27 cellular contexts compared by ENCODE assay signal in genomic region chr3:79960594-79960993, GRCh38.
DNase-seq lines count a peak whose midpoint lies in the region; ATAC-seq, FAIRE-seq and TF ChIP-seq lines count a peak whose summit lies in the region.
"Had no signal": no experiment of that assay in that cellular context is flagged by ENCODE, and none has a peak within 500 bp of the region (broad histone marks: within the 10 kb centered on the region; RNA-seq: fewer than 3 reads in every experiment).

No MANE protein-coding gene starts in this region.

- DNase-seq in Caki2 (ENCODE audit: low read depth) (peak; percentile 7), NCI-H226 (peak; percentile 7), astrocyte (ENCODE audit: low read depth) (peak; percentile 10), endothelial cell of umbilical vein (ENCODE audit: low read depth, low spot score) (no peak), right atrium auricular region (ENCODE audit: low spot score) (no peak), MM.1S (no peak)
- no peak for DNase-seq in stimulated activated CD4-positive, alpha-beta T cell treated with anti-CD3 and anti-CD28 coated beads, Interleukin-1b, Interleukin-23, amount 100 ng/mL, for 48 hours
- DNase-seq: Caco-2; CD8-positive, alpha-beta T cell; DMS79 treated with DMSO at 0.1 percent for 48 hours; GF-D8; KG1; MG63; NCI-H2029 treated with DMSO at 0.1 percent for 48 hours; NCI-H2227 treated with DMSO at 0.1 percent for 48 hours; NCI-H510A; NCI-H69; Peyer's patch; SIG-M5; SW 1271 had no signal

- H4K20me1 ChIP-seq in astrocyte (ENCODE audit: insufficient read depth, low read length) (no peaks in the 10 kb centered on the region), endothelial cell of umbilical vein (replicated peaks; ENCODE audit: control insufficient read depth, extremely low read depth, insufficient read depth, low read length) (no peaks in the 10 kb centered on the region), MM.1S (ENCODE audit: insufficient read depth, low read length) (no peaks in the 10 kb centered on the region)

- no peaks in the 10 kb centered on the region for H3F3A ChIP-seq in MM.1S (ENCODE audit: insufficient read depth, low read length)

- FAIRE-seq in astrocyte (lab: Jason Lieb, UNC) = no peak
- no peak for FAIRE-seq in endothelial cell of umbilical vein (lab: Jason Lieb, UNC)
- FAIRE-seq: GM12892, H54, HTR-8/SVneo had no signal

- H3K4me1 ChIP-seq in astrocyte (ENCODE audit: insufficient read depth, low read length) (no peaks in the 10 kb centered on the region), endothelial cell of umbilical vein (ENCODE audit: control insufficient read depth, extremely low read depth, insufficient read depth, low read length) (no peaks in the 10 kb centered on the region), right atrium auricular region (no peaks in the 10 kb centered on the region), MM.1S (ENCODE audit: low read length) (no peaks in the 10 kb centered on the region)
- H3K4me1 ChIP-seq: Caco-2, Peyer's patch had no signal

- H3K9ac ChIP-seq in astrocyte (ENCODE audit: low read length) = no peak overlapping the region
- H3K9ac ChIP-seq in endothelial cell of umbilical vein (replicated peaks; ENCODE audit: extremely low read depth, insufficient read depth, low read length) = no peak overlapping the region
- no peak overlapping the region for H3K9ac ChIP-seq in MM.1S (ENCODE audit: low read length)

- no peak for ATAC-seq in HG02571 (IDR thresholded peaks at IDR 0.05; ENCODE audit: unreplicated experiment)
- ATAC-seq: CD8-positive, alpha-beta T cell had no signal

- TF ChIP-seq CTCF in astrocyte (IDR thresholded peaks at IDR 0.05; ENCODE audit: insufficient read depth, low read depth, low read length) (no peak), endothelial cell of umbilical vein (IDR thresholded peaks at IDR 0.05; ENCODE audit: extremely low read depth in 1 of 2, insufficient read depth in 1 of 2, low read depth in 1 of 2, low read length in 2 of 2) (no peak), right atrium auricular region (IDR thresholded peaks at IDR 0.05) (no peak), MM.1S (IDR thresholded peaks at IDR 0.05; ENCODE audit: low read length) (no peak)

- H3K9me1 ChIP-seq in endothelial cell of umbilical vein (replicated peaks; ENCODE audit: control insufficient read depth, extremely low read depth, insufficient read depth, low read length) = no peaks in the 10 kb centered on the region

- H3K27ac Mint-ChIP-seq in astrocyte (ENCODE audit: unreplicated experiment) = no peak overlapping the region
- H3K27ac Mint-ChIP-seq: B cell; CD8-positive, alpha-beta T cell had no signal

- TF ChIP-seq POLR2A in endothelial cell of umbilical vein (IDR thresholded peaks at IDR 0.05; ENCODE audit: low read depth, low read length) = no peak

- H3K4me2 ChIP-seq in astrocyte (ENCODE audit: low read length) (no peak overlapping the region), endothelial cell of umbilical vein (ENCODE audit: insufficient read depth, low read length) (no peak overlapping the region), MM.1S (ENCODE audit: low read depth, low read length) (no peak overlapping the region)

- no peaks in the 10 kb centered on the region for H3K9me3 ChIP-seq in astrocyte (ENCODE audit: insufficient read depth, low read depth, low read length)
- no peaks in the 10 kb centered on the region for H3K9me3 ChIP-seq in endothelial cell of umbilical vein (replicated peaks; ENCODE audit: control insufficient read depth, insufficient read depth, low read length)
- peaks cover 0 to 15% of the 10 kb centered on the region in 2 donors for H3K9me3 ChIP-seq in right atrium auricular region
- H3K9me3 ChIP-seq in MM.1S (replicated peaks; ENCODE audit: insufficient read depth, low read length) = no peaks in the 10 kb centered on the region; the same call in 1 of the 2 replicates
- H3K9me3 ChIP-seq: Caco-2, MG63, Peyer's patch had no signal

- in situ Hi-C loops in Caki2 (cut with HindIII; ENCODE audit: low pct_unique_long_range_greater_than_20kb, low sequenced_read_pairs) = no loop called here

- no peaks in the 10 kb centered on the region for H3K27me3 ChIP-seq in astrocyte (ENCODE audit: insufficient read depth, low read length)
- H3K27me3 ChIP-seq in endothelial cell of umbilical vein (ENCODE audit: control insufficient read depth in 2 of 2, insufficient read depth in 2 of 2, low read length in 2 of 2) = no peaks in the 10 kb centered on the region
- no peaks in the 10 kb centered on the region for H3K27me3 ChIP-seq in right atrium auricular region
- H3K27me3 ChIP-seq in MM.1S (replicated peaks; ENCODE audit: insufficient read depth, low read length) = no peaks in the 10 kb centered on the region
- H3K27me3 ChIP-seq: MG63, Peyer's patch had no signal

- no peaks in the 10 kb centered on the region for H3K36me3 Mint-ChIP-seq in astrocyte (ENCODE audit: low read depth, unreplicated experiment)
- H3K36me3 Mint-ChIP-seq: CD8-positive, alpha-beta T cell had no signal

- H3K27ac ChIP-seq in astrocyte (ENCODE audit: low read depth, low read length) = no peak overlapping the region
- no peak overlapping the region for H3K27ac ChIP-seq in endothelial cell of umbilical vein (ENCODE audit: insufficient read depth, low read depth, low read length)
- no peak overlapping the region for H3K27ac ChIP-seq in right atrium auricular region
- no peak overlapping the region for H3K27ac ChIP-seq in MM.1S (ENCODE audit: low read length)
- H3K27ac ChIP-seq: C4-2B, Peyer's patch, SK-N-MC had no signal

- no peak overlapping the region for H3K4me3 ChIP-seq in astrocyte (ENCODE audit: insufficient read depth, low read depth, low read length)
- no peak overlapping the region for H3K4me3 ChIP-seq in endothelial cell of umbilical vein (replicated peaks in 1 of 3; ENCODE audit: insufficient read depth in 1 of 3, low read depth in 1 of 3, low read length in 3 of 3)
- no peak overlapping the region for H3K4me3 ChIP-seq in right atrium auricular region
- H3K4me3 ChIP-seq in MM.1S (ENCODE audit: low read length) = no peak overlapping the region
- H3K4me3 ChIP-seq: MG63, Peyer's patch, SK-N-MC had no signal

- H2AFZ ChIP-seq in astrocyte (ENCODE audit: low read depth, low read length) (no peak overlapping the region), endothelial cell of umbilical vein (ENCODE audit: low read depth, low read length) (peak overlapping the region; percentile 48), MM.1S (ENCODE audit: low read length) (no peak overlapping the region)

- H3K79me2 ChIP-seq in astrocyte (ENCODE audit: insufficient read depth, low read length) (no peaks in the 10 kb centered on the region), endothelial cell of umbilical vein (ENCODE audit: control insufficient read depth, insufficient read depth, low read length) (no peaks in the 10 kb centered on the region), MM.1S (ENCODE audit: low read length) (no peaks in the 10 kb centered on the region)

- dilution Hi-C loops in endothelial cell of umbilical vein (cut with MboI; ENCODE audit: extremely low pct_ligation_motif_present, low sequenced_read_pairs) = no loop called here

- H3K27me3 Mint-ChIP-seq in astrocyte (ENCODE audit: low read depth, unreplicated experiment) = no peaks in the 10 kb centered on the region
- H3K27me3 Mint-ChIP-seq: B cell had no signal

- no peaks in the 10 kb centered on the region for H3K9me2 ChIP-seq in MM.1S (replicated peaks; ENCODE audit: insufficient read depth, low read length)

- no TSS peak for BruUV-seq in endothelial cell of umbilical vein (replicated peaks; lab: Mats Ljungman, UMichigan)

- H3K4me3 Mint-ChIP-seq in astrocyte (ENCODE audit: unreplicated experiment) = no peak overlapping the region
- H3K4me3 Mint-ChIP-seq: B cell; CD8-positive, alpha-beta T cell had no signal

- CTCF ChIA-PET in endothelial cell of umbilical vein (lab: Charles Lee) = no interaction called here

- H3K36me3 ChIP-seq in astrocyte (ENCODE audit: insufficient read depth, low read length) (no peaks in the 10 kb centered on the region), endothelial cell of umbilical vein (ENCODE audit: control insufficient read depth in 2 of 2, extremely low read depth in 1 of 2, insufficient read depth in 2 of 2, low read length in 2 of 2) (no peaks in the 10 kb centered on the region), right atrium auricular region (no peaks in the 10 kb centered on the region), MM.1S (replicated peaks; ENCODE audit: insufficient read depth, low read length) (no peaks in the 10 kb centered on the region)
- H3K36me3 ChIP-seq: MG63, Peyer's patch had no signal

- intact Hi-C loops in endothelial cell of umbilical vein (cut with micrococcal nuclease) = no loop called here

- POLR2A ChIA-PET in endothelial cell of umbilical vein (lab: Charles Lee) = no interaction called here

- peaks cover 5% of the 10 kb centered on the region for H3K4me1 Mint-ChIP-seq in astrocyte (ENCODE audit: low read depth, unreplicated experiment)
- H3K4me1 Mint-ChIP-seq: B cell had no signal

- peaks cover 3% of the 10 kb centered on the region for H3K9me3 Mint-ChIP-seq in astrocyte (ENCODE audit: unreplicated experiment)

TF ChIP-seq in endothelial cell of umbilical vein, 7 proteins besides CTCF, POLR2A, EP300 and RAD21:
- TF ChIP-seq FOS (IDR thresholded peaks at IDR 0.05; ENCODE audit: borderline replicate concordance, insufficient read depth, low read length) (peak; percentile 8), JUN (IDR thresholded peaks at IDR 0.05; ENCODE audit: borderline replicate concordance, insufficient read depth, insufficient read length, low read depth) (no peak)

Comparison
In these comparisons a context has a peak if more than half of its experiments do, and no peak if none do; other contexts are left out.
1. DNase-seq: peak in Caki2 (single experiment), NCI-H226 (single experiment) and astrocyte (single experiment); none in endothelial cell of umbilical vein (single experiment), right atrium auricular region (single experiment), MM.1S (single experiment) and stimulated activated CD4-positive, alpha-beta T cell treated with anti-CD3 and anti-CD28 coated beads, Interleukin-1b, Interleukin-23, amount 100 ng/mL, for 48 hours (single experiment).